2 cellular contexts compared by ENCODE assay signal in the genomic region with DNA sequence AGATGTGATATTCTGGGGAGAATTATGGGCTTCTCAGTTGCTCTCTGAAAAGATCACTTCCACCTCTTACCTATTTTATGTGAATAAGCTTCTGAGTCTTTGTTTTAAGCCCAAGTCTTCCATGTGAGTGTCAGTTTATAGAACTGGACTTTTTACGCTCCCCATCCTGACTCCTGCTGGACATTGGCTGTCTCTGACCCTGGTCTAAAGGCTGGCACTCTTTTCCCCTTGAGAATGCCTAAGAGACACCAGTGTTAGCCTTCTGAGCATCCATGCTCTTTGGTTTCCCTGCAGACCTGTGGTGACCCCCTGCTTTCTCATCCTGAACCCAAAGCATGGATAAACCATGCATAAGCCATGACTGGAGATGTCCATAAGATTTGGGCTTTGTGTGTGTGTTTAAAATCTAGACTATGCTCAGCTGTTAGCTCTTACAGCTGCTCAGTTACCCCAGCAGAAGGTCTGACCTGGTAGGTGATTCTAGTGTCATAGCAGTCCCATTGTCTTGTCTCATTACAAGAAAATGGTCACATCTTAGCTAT.
TF ChIP-seq lines count a peak whose summit lies in the region.

No MANE protein-coding gene starts in this region.

TF ChIP-seq in HepG2, 621 proteins besides CTCF, POLR2A, EP300 and RAD21:
- TF ChIP-seq ZNF737 (CRISPR knock-in tag; IDR thresholded peaks at IDR 0.05; ENCODE audit: borderline replicate concordance), result no peak
- TF ChIP-seq SALL1 (CRISPR knock-in tag; IDR thresholded peaks at IDR 0.05), result no peak
- no peak for TF ChIP-seq RORA (CRISPR knock-in tag; IDR thresholded peaks at IDR 0.05)
- no peak for TF ChIP-seq HNRNPH1 (optimal IDR thresholded peaks at IDR 0.05; ENCODE audit: low read depth, low read length)
- no peak for TF ChIP-seq TCF7L2 (IDR thresholded peaks at IDR 0.05; ENCODE audit: low read depth, low read length)
- no peak for TF ChIP-seq SMAD3 (CRISPR knock-in tag; IDR thresholded peaks at IDR 0.05)
- TF ChIP-seq ZNF17 (CRISPR knock-in tag; IDR thresholded peaks at IDR 0.05), result no peak
- TF ChIP-seq KAT2B (IDR thresholded peaks at IDR 0.05; ENCODE audit: borderline replicate concordance, low read depth, low read length), result no peak
- TF ChIP-seq ATAD3A (CRISPR knock-in tag; IDR thresholded peaks at IDR 0.05), result no peak

TF ChIP-seq in K562, 482 proteins besides CTCF, POLR2A, EP300 and RAD21:
- TF ChIP-seq ZNF766 (CRISPR knock-in tag; conservative IDR thresholded peaks at IDR 0.05) (no peak), SMC3 (conservative IDR thresholded peaks at IDR 0.05; ENCODE audit: insufficient read depth, low read depth, low read length) (0 out of 2 replicates have a peak, but pooled peaks have one; percentile 2)
